In the genomic region with DNA sequence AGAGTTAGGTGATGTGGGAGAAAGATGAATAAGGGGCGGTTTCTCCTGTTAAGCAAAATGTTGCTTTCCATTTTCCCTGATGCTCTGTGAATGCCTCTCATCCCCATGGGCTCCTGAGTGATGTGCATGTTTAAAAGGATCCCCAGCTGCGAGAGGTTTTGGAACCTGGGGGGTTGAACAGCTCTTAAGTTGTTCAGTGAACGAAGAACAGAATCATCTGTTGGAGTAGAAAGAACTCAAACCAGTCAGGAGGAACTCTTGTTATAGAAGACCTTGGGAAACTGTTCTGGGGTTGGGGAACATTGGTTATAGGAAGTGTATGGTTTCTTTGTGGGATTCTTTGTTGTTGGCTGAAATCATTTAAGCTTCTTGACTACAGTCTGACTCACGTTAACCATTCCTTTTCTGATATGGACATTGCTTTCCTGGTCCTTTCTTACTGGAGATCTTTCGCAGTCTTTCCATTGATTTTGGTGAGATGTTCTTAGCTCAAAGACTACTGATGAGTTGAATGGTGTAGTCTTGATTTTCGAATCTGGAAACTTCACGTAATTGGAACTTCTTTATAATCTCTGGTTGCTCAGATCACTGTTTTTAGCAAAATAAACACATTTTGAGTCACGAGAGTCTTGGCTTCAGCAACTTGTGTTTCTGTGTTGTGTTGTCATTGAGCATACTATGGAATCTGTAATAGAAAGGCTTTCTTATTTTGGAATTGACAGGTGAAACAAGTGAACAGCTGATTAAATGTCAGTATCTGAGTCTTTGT, we compare ENCODE assay signal across 8 cellular contexts. TPM values are rescaled to one million over a fixed set of nuclear protein-coding genes. Genes with fewer than 3 reads are reported as not detected.
DNase-seq lines count a peak whose midpoint lies in the region; ATAC-seq and TF ChIP-seq lines count a peak whose summit lies in the region.

No MANE protein-coding gene starts in this region.

- no peak for DNase-seq in CD4-positive, alpha-beta T cell
- DNase-seq in Kasumi-1 (lab: John Stamatoyannopoulos, UW): peak; percentile 56 to 70
- DNase-seq in adrenal gland: peak in 1 of 7 donors; percentile 12
- no peak for DNase-seq in thoracic aorta (ENCODE audit: low spot score)
- DNase-seq in HT-29 (ENCODE audit: low spot score): no peak
- no peak for DNase-seq in D341Med (ENCODE audit: low spot score)

- H3K4me3 ChIP-seq in adrenal gland (peak overlapping the region in 2 of 4 donors; percentile 58 to 61), thoracic aorta (peak overlapping the region; percentile 77)

- 46 to 60% (median 51%) methylated on average over 8 of the region's 8 CpGs for WGBS in adrenal gland, 4 donors

- peak overlapping the region; percentile 92 for H3K4me3 Mint-ChIP-seq in CD4-positive, alpha-beta T cell

- CTCF ChIA-PET in CD4-positive, alpha-beta T cell (lab: Charles Lee): interaction anchor here (0.8 to 5.2 kb wide), 6 partner anchors 11 to 110 kb away, joined by 3 to 25 read pairs (median 4); a partner anchor contains a TSS

- intact Hi-C loops in CD4-positive, alpha-beta T cell (cut with DNase I, micrococcal nuclease): loop anchor here (2.0 to 10.0 kb wide), 5 partner anchors 34 to 949 kb away; a partner anchor contains a TSS
- intact Hi-C loops in adrenal gland (cut with DNase I): no loop called here

- H3K4me1 ChIP-seq in adrenal gland (replicated peaks in 1 of 2) (peaks cover 4 to 30% of the 10 kb centered on the region in 2 donors), thoracic aorta (ENCODE audit: control insufficient read depth in 1 of 2, low read depth in 2 of 2) (peaks cover 7 to 51% of the 10 kb centered on the region in 2 donors)

- no peaks in the 10 kb centered on the region for H3K9me3 ChIP-seq in CD4-positive, alpha-beta T cell (ENCODE audit: control insufficient read depth, low read length)
- H3K9me3 ChIP-seq in adrenal gland (replicated peaks in 1 of 3) (no peaks in the 10 kb centered on the region), thoracic aorta (no peaks in the 10 kb centered on the region)

- no peak for TF ChIP-seq POLR2A in adrenal gland (IDR thresholded peaks at IDR 0.05)

- peak overlapping the region; percentile 99 for H3K27ac ChIP-seq in CD4-positive, alpha-beta T cell (ENCODE audit: low read depth, low read length)
- H3K27ac ChIP-seq in adrenal gland: peak overlapping the region; percentile 88 to 100 (median 98)
- peak overlapping the region; percentile 100 for H3K27ac ChIP-seq in layer of hippocampus (ENCODE audit: low read depth, low read length)
- peak overlapping the region; percentile 94 to 97 for H3K27ac ChIP-seq in thoracic aorta

- peaks cover 48% of the 10 kb centered on the region for H3K4me1 Mint-ChIP-seq in CD4-positive, alpha-beta T cell (ENCODE audit: low read depth)

- TF ChIP-seq CTCF in CD4-positive, alpha-beta T cell (IDR thresholded peaks at IDR 0.05): no peak
- no peak for TF ChIP-seq CTCF in adrenal gland (IDR thresholded peaks at IDR 0.05)
- TF ChIP-seq CTCF in thoracic aorta (IDR thresholded peaks at IDR 0.05): no peak

- peak overlapping the region; percentile 93 for H3K27ac Mint-ChIP-seq in CD4-positive, alpha-beta T cell

- H3K27me3 ChIP-seq in CD4-positive, alpha-beta T cell (ENCODE audit: control insufficient read depth, insufficient read depth, low read length): no peaks in the 10 kb centered on the region
- no peaks in the 10 kb centered on the region for H3K27me3 ChIP-seq in adrenal gland
- H3K27me3 ChIP-seq in layer of hippocampus (ENCODE audit: control insufficient read depth, insufficient read depth, low read length): no peaks in the 10 kb centered on the region
- H3K27me3 ChIP-seq in thoracic aorta (replicated peaks; ENCODE audit: insufficient read depth): no peaks in the 10 kb centered on the region

- ATAC-seq in CD4-positive, alpha-beta T cell (ENCODE audit: poor library complexity): no peak
- ATAC-seq in thoracic aorta (ENCODE audit: insufficient number of reproducible peaks, low FRiP score, low read depth) (no peak), GM21619 (IDR thresholded peaks at IDR 0.05; ENCODE audit: unreplicated experiment) (no peak)

- no peaks in the 10 kb centered on the region for H3K36me3 ChIP-seq in adrenal gland (replicated peaks in 1 of 2)
- no peaks in the 10 kb centered on the region for H3K36me3 ChIP-seq in thoracic aorta

- peaks cover 8% of the 10 kb centered on the region for H3K36me3 Mint-ChIP-seq in CD4-positive, alpha-beta T cell (ENCODE audit: low read depth)

- no peaks in the 10 kb centered on the region for H3K9me3 Mint-ChIP-seq in CD4-positive, alpha-beta T cell

- POLR2A ChIA-PET in CD4-positive, alpha-beta T cell (lab: Charles Lee): interaction anchor here (0.8 to 6.6 kb wide), 14 partner anchors 10 to 155 kb away, joined by 3 to 112 read pairs (median 13); a partner anchor contains a TSS

- H3K27me3 Mint-ChIP-seq in CD4-positive, alpha-beta T cell: no peaks in the 10 kb centered on the region

RNA-seq across cellular contexts. Expression of a gene that starts 1.3 kb away (rescaled TPM):
- 10 to 100 TPM; 33.7 to 36.1 TPM for total RNA-seq in CD4-positive, alpha-beta T cell
- 10 to 100 TPM; 15.1 to 35.5 (median 24.6) TPM for total RNA-seq in adrenal gland
- polyA plus RNA-seq in adrenal gland: 10 to 100 TPM; 13.6 to 45.9 (median 19.0) TPM
- total RNA-seq in thoracic aorta: 10 to 100 TPM; 31.0 to 51.7 TPM
- 23.6 and 24.9 TPM in 2 replicates for total RNA-seq in HT-29 (2014; rRNA removed; shearing (Covaris generic))

RNA-seq across cellular contexts. Expression of a gene that starts 21.0 kb away (rescaled TPM):
- 1 to 10 TPM; 5.9 to 6.0 TPM for total RNA-seq in CD4-positive, alpha-beta T cell
- total RNA-seq in adrenal gland (10 to 100 TPM; 13.9 to 47.3 (median 24.6) TPM), thoracic aorta (10 to 100 TPM; 29.6 to 58.3 TPM)
- 10 to 100 TPM in 2 of 3 donors, 1 to 10 TPM in 1; 1.4 to 39.1 (median 37.2) TPM for polyA plus RNA-seq in adrenal gland
- total RNA-seq in HT-29 (2014; rRNA removed; shearing (Covaris generic)): 40.8 and 41.8 TPM in 2 replicates

RNA-seq across cellular contexts. Expression of a gene that starts 58.2 kb away (rescaled TPM):
- total RNA-seq in CD4-positive, alpha-beta T cell: 100 to 1,000 TPM; 110 to 112 TPM
- total RNA-seq in adrenal gland (10 to 100 TPM in 7 of 8 donors, 1 to 10 TPM in 1; 3.0 to 28.1 (median 13.8) TPM), thoracic aorta (10 to 100 TPM; 13.5 to 36.0 TPM)
- polyA plus RNA-seq in adrenal gland: 10 to 100 TPM in 2 of 3 donors, 1 to 10 TPM in 1; 6.6 to 47.5 (median 21.5) TPM
- 37.5 and 43.5 TPM in 2 replicates for total RNA-seq in HT-29 (2014; rRNA removed; shearing (Covaris generic))

Comparison
In these comparisons a context has a peak if more than half of its experiments do, and no peak if none do; other contexts are left out.
1. DNase-seq: peak in Kasumi-1 (2 of 2); none in CD4-positive, alpha-beta T cell (0 of 10), thoracic aorta (single experiment), HT-29 (single experiment) and D341Med (single experiment).
2. intact Hi-C loops: an anchor here in CD4-positive, alpha-beta T cell (2.0 to 10.0 kb wide); none called in adrenal gland.
3. Peak in every context shown above with its lines, with median percentiles within 50 percentile points of each other: H3K27ac ChIP-seq.